ENCODE assay signal across 18 cellular contexts in genomic region chr7:39979406-39980073, GRCh38. TPM values are rescaled to one million over a fixed set of nuclear protein-coding genes. Genes with fewer than 3 reads are reported as not detected.
DNase-seq lines count a peak whose midpoint lies in the region; ATAC-seq, FAIRE-seq and TF ChIP-seq lines count a peak whose summit lies in the region.
"Had no signal": no experiment of that assay in that cellular context is flagged by ENCODE, and none has a peak within 500 bp of the region (broad histone marks: within the 10 kb centered on the region; RNA-seq: fewer than 3 reads in every experiment).

No MANE protein-coding gene starts in this region.

- peak; percentile 33 for DNase-seq in activated CD4-positive, alpha-beta T cell treated with anti-CD3 and anti-CD28 coated beads for 36 hours
- DNase-seq in activated CD4-positive, alpha-beta T cell treated with anti-CD3 and anti-CD28 coated beads, Interleukin-2, amount 50 U/mL, for 48 hours: no peak
- DNase-seq in GM19239 (ENCODE audit: insufficient read length, low spot score): no peak
- peak; percentile 56 for DNase-seq in activated CD8-positive, alpha-beta T cell treated with anti-CD3 and anti-CD28 coated beads for 36 hours
- no peak for DNase-seq in naive B cell
- DNase-seq in DMS79 (lab: John Stamatoyannopoulos, UW): no peak
- DNase-seq in DMS153 treated with DMSO at 0.1 percent for 48 hours (lab: John Stamatoyannopoulos, UW; ENCODE audit: unreplicated experiment): no peak
- DNase-seq: activated T-cell treated with anti-CD3 and anti-CD28 coated beads, Interleukin-2, amount 50 U/mL, for 48 hours; gastrocnemius medialis; left ventricle myocardium superior; NCI-H1092; NCI-H2107; NCI-H774; uterus had no signal

- no peak overlapping the region for H3K4me3 Mint-ChIP-seq in activated CD4-positive, alpha-beta T cell treated with anti-CD3 and anti-CD28 coated beads for 36 hours
- no peak overlapping the region for H3K4me3 Mint-ChIP-seq in activated CD8-positive, alpha-beta T cell treated with anti-CD3 and anti-CD28 coated beads for 36 hours
- no peak overlapping the region for H3K4me3 Mint-ChIP-seq in naive B cell

- H3K4me1 Mint-ChIP-seq in activated CD4-positive, alpha-beta T cell treated with anti-CD3 and anti-CD28 coated beads for 36 hours: peaks cover 22% of the 10 kb centered on the region
- peaks cover 16% of the 10 kb centered on the region for H3K4me1 Mint-ChIP-seq in activated CD8-positive, alpha-beta T cell treated with anti-CD3 and anti-CD28 coated beads for 36 hours (ENCODE audit: low read depth)
- peaks cover 10 to 20% (median 11%) of the 10 kb centered on the region in 3 donors for H3K4me1 Mint-ChIP-seq in naive B cell

- peak; percentile 64 for FAIRE-seq in GM19239 (lab: Jason Lieb, UNC)
- FAIRE-seq: A204.1, astrocyte had no signal

- H3K36me3 Mint-ChIP-seq in activated CD4-positive, alpha-beta T cell treated with anti-CD3 and anti-CD28 coated beads for 36 hours (ENCODE audit: low read depth): peaks cover 4% of the 10 kb centered on the region
- H3K36me3 Mint-ChIP-seq in activated CD8-positive, alpha-beta T cell treated with anti-CD3 and anti-CD28 coated beads for 36 hours (ENCODE audit: low read depth): peaks cover 5% of the 10 kb centered on the region
- H3K36me3 Mint-ChIP-seq in naive B cell: no peaks in the 10 kb centered on the region

- H3K27me3 Mint-ChIP-seq in activated CD4-positive, alpha-beta T cell treated with anti-CD3 and anti-CD28 coated beads for 36 hours: no peaks in the 10 kb centered on the region
- H3K27me3 Mint-ChIP-seq in activated CD8-positive, alpha-beta T cell treated with anti-CD3 and anti-CD28 coated beads for 36 hours: no peaks in the 10 kb centered on the region
- H3K27me3 Mint-ChIP-seq in naive B cell: no peaks in the 10 kb centered on the region
- H3K27me3 Mint-ChIP-seq: progenitor cell of endocrine pancreas had no signal

- no peak for TF ChIP-seq CTCF in activated CD8-positive, alpha-beta T cell treated with anti-CD3 and anti-CD28 coated beads for 36 hours (IDR thresholded peaks at IDR 0.05)

- H3K9me3 Mint-ChIP-seq in activated CD4-positive, alpha-beta T cell treated with anti-CD3 and anti-CD28 coated beads for 36 hours (ENCODE audit: low read depth): no peaks in the 10 kb centered on the region
- H3K9me3 Mint-ChIP-seq in activated CD8-positive, alpha-beta T cell treated with anti-CD3 and anti-CD28 coated beads for 36 hours: no peaks in the 10 kb centered on the region
- no peaks in the 10 kb centered on the region for H3K9me3 Mint-ChIP-seq in naive B cell

- CTCF ChIA-PET in activated CD4-positive, alpha-beta T cell treated with anti-CD3 and anti-CD28 coated beads for 36 hours (lab: Charles Lee): interaction anchor here (0.9 kb wide), 1 partner anchor 22 kb away, joined by 3 read pairs; no protein-coding TSS in a partner anchor
- CTCF ChIA-PET in activated CD8-positive, alpha-beta T cell treated with anti-CD3 and anti-CD28 coated beads for 36 hours (lab: Charles Lee): interaction anchor here (2.2 to 3.0 kb wide), 2 partner anchors 12 to 24 kb away, joined by 5 to 14 read pairs; no protein-coding TSS in a partner anchor

- H3K27ac Mint-ChIP-seq in activated CD4-positive, alpha-beta T cell treated with anti-CD3 and anti-CD28 coated beads for 36 hours: no peak overlapping the region
- no peak overlapping the region for H3K27ac Mint-ChIP-seq in activated CD8-positive, alpha-beta T cell treated with anti-CD3 and anti-CD28 coated beads for 36 hours
- H3K27ac Mint-ChIP-seq in naive B cell: no peak overlapping the region
- H3K27ac Mint-ChIP-seq: progenitor cell of endocrine pancreas had no signal

- ATAC-seq in activated CD4-positive, alpha-beta T cell treated with anti-CD3 and anti-CD28 coated beads for 36 hours: peak; percentile 85
- peak; percentile 87 for ATAC-seq in activated CD8-positive, alpha-beta T cell treated with anti-CD3 and anti-CD28 coated beads for 36 hours
- ATAC-seq in naive B cell (ENCODE audit: low read depth in 2 of 2) (peak; percentile 23 to 56), GM21360 (IDR thresholded peaks at IDR 0.05; ENCODE audit: unreplicated experiment) (no peak)
- ATAC-seq: left ventricle myocardium superior had no signal

- POLR2A ChIA-PET in activated CD4-positive, alpha-beta T cell treated with anti-CD3 and anti-CD28 coated beads for 36 hours (lab: Charles Lee): interaction anchor here (0.5 kb wide), 1 partner anchor 95 kb away, joined by 6 read pairs; no protein-coding TSS in a partner anchor
- POLR2A ChIA-PET in activated CD8-positive, alpha-beta T cell treated with anti-CD3 and anti-CD28 coated beads for 36 hours (lab: Charles Lee): interaction anchor here (1.0 kb wide), 1 partner anchor 29 kb away, joined by 3 read pairs; the partner anchor contains the start of gene CDK13

- intact Hi-C loops in activated CD4-positive, alpha-beta T cell treated with anti-CD3 and anti-CD28 coated beads for 36 hours (cut with DNase I, micrococcal nuclease): loop anchor here in 1 of 2 experiments (2.0 kb wide), 1 partner anchor 23 kb away; no protein-coding TSS in a partner anchor
- intact Hi-C loops in activated CD8-positive, alpha-beta T cell treated with anti-CD3 and anti-CD28 coated beads for 36 hours (cut with micrococcal nuclease): no loop called here

RNA-seq across cellular contexts. Expression of gene CDK13, which starts 29.5 kb away (rescaled TPM):
- total RNA-seq in activated CD4-positive, alpha-beta T cell treated with anti-CD3 and anti-CD28 coated beads for 36 hours: 10 to 100 TPM; 34.8 to 47.6 TPM
- total RNA-seq in activated CD8-positive, alpha-beta T cell treated with anti-CD3 and anti-CD28 coated beads for 36 hours: 10 to 100 TPM; 31.6 to 32.2 TPM
- 100 to 1,000 TPM in 1 of 6 donors, 10 to 100 TPM in 5; 21.1 to 148 (median 56.2) TPM for polyA plus RNA-seq in naive B cell (ENCODE audit: low read depth in 6 of 6)

Comparison
In these comparisons a context has a peak if more than half of its experiments do, and no peak if none do; other contexts are left out.
1. DNase-seq: peak in activated CD4-positive, alpha-beta T cell treated with anti-CD3 and anti-CD28 coated beads for 36 hours (single experiment) and activated CD8-positive, alpha-beta T cell treated with anti-CD3 and anti-CD28 coated beads for 36 hours (single experiment); none in activated CD4-positive, alpha-beta T cell treated with anti-CD3 and anti-CD28 coated beads, Interleukin-2, amount 50 U/mL, for 48 hours (0 of 2), GM19239 (single experiment), naive B cell (single experiment), DMS79 (single experiment) and DMS153 treated with DMSO at 0.1 percent for 48 hours (single experiment).